Comparison of ENCODE assay signal across 10 cellular contexts in genomic region chr1:114512595-114513280, GRCh38. TPM values are rescaled to one million over a fixed set of nuclear protein-coding genes. Genes with fewer than 3 reads are reported as not detected.
DNase-seq lines count a peak whose midpoint lies in the region; ATAC-seq and TF ChIP-seq lines count a peak whose summit lies in the region.
"Had no signal": no experiment of that assay in that cellular context is flagged by ENCODE, and none has a peak within 500 bp of the region (broad histone marks: within the 10 kb centered on the region; RNA-seq: fewer than 3 reads in every experiment).

No MANE protein-coding gene starts in this region.

- RAD21 ChIA-PET in HCT116 (lab: Charles Lee; ENCODE audit: low non-redundant PET in 1 of 2, low total read pairs in 2 of 2, uncharacterized antibody in 2 of 2, unreplicated experiment in 2 of 2) = no interaction called here

- no TSS peak for BruUV-seq in HCT116 (replicated peaks; lab: Mats Ljungman, UMichigan)

- no peaks in the 10 kb centered on the region for H3K9me3 Mint-ChIP-seq in activated naive CD8-positive, alpha-beta T cell (ENCODE audit: low read depth)
- H3K9me3 Mint-ChIP-seq in naive thymus-derived CD4-positive, alpha-beta T cell = no peaks in the 10 kb centered on the region

- H3K9me2 ChIP-seq in HCT116 (ENCODE audit: insufficient read depth) = no peaks in the 10 kb centered on the region

- ATAC-seq in HCT116 (no peak), GM21381 (IDR thresholded peaks at IDR 0.05; ENCODE audit: unreplicated experiment) (no peak)
- ATAC-seq in naive thymus-derived CD4-positive, alpha-beta T cell = no peak

- H3K4me2 ChIP-seq in HCT116 (ENCODE audit: low read length) = peak overlapping the region; percentile 92

- H3K27me3 Mint-ChIP-seq in activated naive CD8-positive, alpha-beta T cell = no peaks in the 10 kb centered on the region
- peaks cover 0 to 7% (median 0%) of the 10 kb centered on the region in 5 donors for H3K27me3 Mint-ChIP-seq in naive thymus-derived CD4-positive, alpha-beta T cell

- no peak for TF ChIP-seq CTCF in C4-2B (conservative IDR thresholded peaks at IDR 0.05)
- TF ChIP-seq CTCF in HCT116 (IDR thresholded peaks at IDR 0.05 in 2 of 3, conservative IDR thresholded peaks at IDR 0.05 in 1 of 3; ENCODE audit: borderline replicate concordance in 1 of 3, insufficient read depth in 1 of 3, low read depth in 2 of 3, low read length in 2 of 3) = no peak

- POLR2A ChIA-PET in HCT116 (lab: Charles Lee) = interaction anchor here (1.2 to 1.9 kb wide), 2 partner anchors 12 to 44 kb away, joined by 3 to 5 read pairs; no protein-coding TSS in a partner anchor
- POLR2A ChIA-PET in naive thymus-derived CD4-positive, alpha-beta T cell (lab: Charles Lee) = interaction anchor here (0.9 to 3.1 kb wide), 6 partner anchors 11 to 632 kb away, joined by 3 to 20 read pairs (median 4); partner anchors contain the start of genes BCAS2 and SIKE1

- H3K9me3 ChIP-seq in HCT116 (ENCODE audit: control insufficient read depth in 1 of 2, insufficient read depth in 1 of 2, low read depth in 1 of 2, low read length in 2 of 2) = no peaks in the 10 kb centered on the region
- H3K9me3 ChIP-seq in naive thymus-derived CD4-positive, alpha-beta T cell (ENCODE audit: control insufficient read depth in 2 of 3, low read length in 3 of 3) = no peaks in the 10 kb centered on the region

- H4K20me1 ChIP-seq in HCT116 (ENCODE audit: insufficient read depth) = no peaks in the 10 kb centered on the region

- TF ChIP-seq POLR2A in HCT116 (IDR thresholded peaks at IDR 0.05; ENCODE audit: borderline replicate concordance, extremely low read depth, insufficient read depth, insufficient read length) = no peak

- peak overlapping the region; percentile 89 for H3K27ac ChIP-seq in C4-2B
- H3K27ac ChIP-seq in HCT116 (ENCODE audit: low read depth, low read length) = no peak overlapping the region
- no peak overlapping the region for H3K27ac ChIP-seq in naive thymus-derived CD4-positive, alpha-beta T cell (ENCODE audit: low read depth, low read length)

- peak overlapping the region; percentile 91 for H3K4me3 ChIP-seq in HCT116 (replicated peaks in 1 of 2; ENCODE audit: low read depth in 1 of 2, low read length in 2 of 2)
- no peak overlapping the region for H3K4me3 ChIP-seq in naive thymus-derived CD4-positive, alpha-beta T cell (ENCODE audit: low read length)

- H3K27ac Mint-ChIP-seq in activated naive CD8-positive, alpha-beta T cell = peak overlapping the region; percentile 59
- H3K27ac Mint-ChIP-seq in naive thymus-derived CD4-positive, alpha-beta T cell = peak overlapping the region; percentile 42 to 100 (median 83)

- no peaks in the 10 kb centered on the region for H3K36me3 Mint-ChIP-seq in activated naive CD8-positive, alpha-beta T cell
- H3K36me3 Mint-ChIP-seq in naive thymus-derived CD4-positive, alpha-beta T cell = peaks cover 0 to 16% (median 0%) of the 10 kb centered on the region in 5 donors

- intact Hi-C loops in HCT116 (cut with micrococcal nuclease) (loop anchor here (5.0 kb wide), 1 partner anchor 40 kb away; no protein-coding TSS in a partner anchor), head of caudate nucleus (cut with DNase I) (loop anchor here (5.0 kb wide), 1 partner anchor 70 kb away; the partner anchor contains the start of gene BCAS2)
- intact Hi-C loops in naive thymus-derived CD4-positive, alpha-beta T cell (cut with micrococcal nuclease) = loop anchor here (5.0 to 10.0 kb wide), 3 partner anchors 45 to 1118 kb away; partner anchors contain the start of gene MAGI3 (in 1 of the 2)

- H3K9ac ChIP-seq in HCT116 (ENCODE audit: low read length) = peak overlapping the region; percentile 90; the same call in 1 of the 2 replicates

- H2AFZ ChIP-seq in HCT116 (ENCODE audit: low read depth, low read length, poor library complexity, severe bottlenecking) = no peak overlapping the region

- CTCF ChIA-PET in HCT116 (lab: Charles Lee) = no interaction called here
- CTCF ChIA-PET in naive thymus-derived CD4-positive, alpha-beta T cell (lab: Charles Lee) = no interaction called here

- H3K4me1 Mint-ChIP-seq in activated naive CD8-positive, alpha-beta T cell (ENCODE audit: low read depth) = peaks cover 35% of the 10 kb centered on the region
- peaks cover 30 to 48% (median 37%) of the 10 kb centered on the region in 7 donors for H3K4me1 Mint-ChIP-seq in naive thymus-derived CD4-positive, alpha-beta T cell

- no peaks in the 10 kb centered on the region for H3K27me3 ChIP-seq in HCT116 (ENCODE audit: insufficient read depth, low read length)
- no peaks in the 10 kb centered on the region for H3K27me3 ChIP-seq in naive thymus-derived CD4-positive, alpha-beta T cell (ENCODE audit: control insufficient read depth in 2 of 2, insufficient read depth in 2 of 2, low read length in 2 of 2)

- H3K4me3 Mint-ChIP-seq in activated naive CD8-positive, alpha-beta T cell = peak overlapping the region; percentile 98
- peak overlapping the region; percentile 79 to 99 (median 97) for H3K4me3 Mint-ChIP-seq in naive thymus-derived CD4-positive, alpha-beta T cell

- H3K79me2 ChIP-seq in HCT116 (ENCODE audit: insufficient read depth, low read length) = peaks cover 30% of the 10 kb centered on the region

- no peaks in the 10 kb centered on the region for H3K36me3 ChIP-seq in HCT116 (ENCODE audit: control insufficient read depth in 1 of 2, insufficient read depth in 2 of 2, low read length in 2 of 2)
- peaks cover 0 to 11% (median 0%) of the 10 kb centered on the region in 3 experiments for H3K36me3 ChIP-seq in naive thymus-derived CD4-positive, alpha-beta T cell (ENCODE audit: control insufficient read depth in 2 of 3, insufficient read depth in 3 of 3, low read length in 3 of 3)

- H3K4me1 ChIP-seq in HCT116 (ENCODE audit: control insufficient read depth in 1 of 2, insufficient read depth in 2 of 2, low read length in 2 of 2) = peaks cover 9 to 37% of the 10 kb centered on the region in 2 experiments; a peak in 3 of 4 replicates
- H3K4me1 ChIP-seq in naive thymus-derived CD4-positive, alpha-beta T cell (ENCODE audit: control insufficient read depth in 2 of 2, insufficient read depth in 2 of 2, low read length in 2 of 2) = peaks cover 18 to 21% of the 10 kb centered on the region in 2 donors

- no peak for TF ChIP-seq RAD21 in HCT116 (IDR thresholded peaks at IDR 0.05; ENCODE audit: low read depth)

- DNase-seq in HCT116 (ENCODE audit: low read depth, low spot score) (no peak), mesenteric fat pad (ENCODE audit: low spot score) (no peak), head of caudate nucleus (no peak)
- DNase-seq in naive thymus-derived CD4-positive, alpha-beta T cell = no peak
- DNase-seq in stimulated activated CD4-positive, alpha-beta T cell treated with anti-CD3 and anti-CD28 coated beads, Interleukin-2, amount 100 ng/mL, for 48 hours = no peak
- DNase-seq: GDM1, SHP77 treated with DMSO at 0.1 percent for 48 hours had no signal

TF ChIP-seq in HCT116, 20 proteins besides CTCF, POLR2A, EP300 and RAD21:
- no peak for TF ChIP-seq EZH2phosphoT487 (IDR thresholded peaks at IDR 0.05; ENCODE audit: borderline replicate concordance)
- no peak for TF ChIP-seq POLR2AphosphoS5 (IDR thresholded peaks at IDR 0.05; ENCODE audit: low read depth, low read length)
- no peak for TF ChIP-seq MAX (IDR thresholded peaks at IDR 0.05)
- no peak for TF ChIP-seq TCF7L2 (IDR thresholded peaks at IDR 0.05; ENCODE audit: borderline replicate concordance, extremely low read depth, insufficient read depth, insufficient read length)
- no peak for TF ChIP-seq REST (IDR thresholded peaks at IDR 0.05; ENCODE audit: low read depth)
- TF ChIP-seq CEBPB (IDR thresholded peaks at IDR 0.05; ENCODE audit: low read depth) = no peak
- no peak for TF ChIP-seq ATF3 (IDR thresholded peaks at IDR 0.05)
- TF ChIP-seq SIN3A (IDR thresholded peaks at IDR 0.05; ENCODE audit: low read depth) = no peak
- no peak for TF ChIP-seq CBX3 (IDR thresholded peaks at IDR 0.05; ENCODE audit: low read depth)
- TF ChIP-seq ZNF274 (IDR thresholded peaks at IDR 0.05; ENCODE audit: low read depth, low read length) = no peak
- TF ChIP-seq SRF (IDR thresholded peaks at IDR 0.05; ENCODE audit: low read depth) = no peak

RNA-seq across cellular contexts. Expression of gene TRIM33, which starts 1.7 kb away (rescaled TPM):
- total RNA-seq in HCT116 (2021; ENCODE audit: unreplicated experiment) (41.2 TPM), mesenteric fat pad (26.2 TPM)
- polyA plus RNA-seq in HCT116 (2012) = 19.7 and 20.4 TPM in 2 replicates
- total RNA-seq in naive thymus-derived CD4-positive, alpha-beta T cell = 10 to 100 TPM; 43.8 to 57.6 (median 51.1) TPM
- 10 to 100 TPM; 28.7 to 45.4 TPM for polyA plus RNA-seq in naive thymus-derived CD4-positive, alpha-beta T cell
